In genomic region chr1:227948493-227949260, GRCh38 we compare ENCODE assay signal across 1 cellular context.
TF ChIP-seq lines count a peak whose summit lies in the region.

No MANE protein-coding gene starts in this region.

TF ChIP-seq in WTC11, 78 proteins besides CTCF, POLR2A, EP300 and RAD21 (continued from another document):
- TF ChIP-seq AFF4 (CRISPR knock-in tag; IDR thresholded peaks at IDR 0.05; ENCODE audit: borderline replicate concordance) (no peak), MYBL2 (CRISPR knock-in tag; IDR thresholded peaks at IDR 0.05) (no peak), SMAD4 (CRISPR knock-in tag; IDR thresholded peaks at IDR 0.05) (no peak), ZNF232 (CRISPR knock-in tag; IDR thresholded peaks at IDR 0.05) (no peak), SOX15 (CRISPR knock-in tag; IDR thresholded peaks at IDR 0.05) (no peak), SMAD3 (CRISPR knock-in tag; IDR thresholded peaks at IDR 0.05; ENCODE audit: borderline replicate concordance) (no peak), ZMAT4 (CRISPR knock-in tag; IDR thresholded peaks at IDR 0.05) (no peak)
